ENCODE assay signal across 8 cellular contexts in genomic region chr12:77010637-77011548, GRCh38. TPM values are rescaled to one million over a fixed set of nuclear protein-coding genes. Genes with fewer than 3 reads are reported as not detected.
DNase-seq lines count a peak whose midpoint lies in the region; ATAC-seq and TF ChIP-seq lines count a peak whose summit lies in the region.

No MANE protein-coding gene starts in this region.

- no peaks in the 10 kb centered on the region for H3K9me3 Mint-ChIP-seq in H9
- no peaks in the 10 kb centered on the region for H3K9me3 Mint-ChIP-seq in activated T-helper 17 cell treated with anti-CD3 and anti-CD28 coated beads, Interleukin-2, amount 50 U/mL, for 72 hours

- H3K4me3 ChIP-seq in Loucy (ENCODE audit: low read length, poor library complexity, severe bottlenecking) (no peak overlapping the region), fibroblast of villous mesenchyme (ENCODE audit: low read depth, low read length) (peak overlapping the region; percentile 11), testis (no peak overlapping the region)

- H2BK20ac ChIP-seq in H9 (ENCODE audit: low read depth, low read length, poor library complexity, severe bottlenecking) = no peak overlapping the region

- H3K23me2 ChIP-seq in H9 (ENCODE audit: insufficient read length, low read depth, low read length, poor library complexity, severe bottlenecking) = no peaks in the 10 kb centered on the region

- no peak overlapping the region for H4K8ac ChIP-seq in H9 (replicated peaks; ENCODE audit: insufficient read length, low read depth, low read length)

- H3K27me3 ChIP-seq in H9 (ENCODE audit: insufficient read depth, low read length) = no peaks in the 10 kb centered on the region
- no peaks in the 10 kb centered on the region for H3K27me3 ChIP-seq in Loucy (ENCODE audit: insufficient read depth, low read length, poor library complexity, severe bottlenecking)
- H3K27me3 ChIP-seq in testis = no peaks in the 10 kb centered on the region

- no peak overlapping the region for H4K5ac ChIP-seq in H9 (ENCODE audit: insufficient read length, low read depth, low read length)

- H3K27me3 Mint-ChIP-seq in H9 (ENCODE audit: low read depth) = no peaks in the 10 kb centered on the region; the same call in none of the 2 replicates
- peaks cover 14% of the 10 kb centered on the region for H3K27me3 Mint-ChIP-seq in activated T-helper 17 cell treated with anti-CD3 and anti-CD28 coated beads, Interleukin-2, amount 50 U/mL, for 72 hours

- H3K9ac ChIP-seq in H9 (ENCODE audit: extremely low read depth, insufficient read length, low read length) (no peak overlapping the region), Loucy (ENCODE audit: low read depth, low read length, poor library complexity, severe bottlenecking) (no peak overlapping the region)

- TF ChIP-seq POLR2A in testis (IDR thresholded peaks at IDR 0.05) = no peak

- H3K4me1 ChIP-seq in H9 (ENCODE audit: insufficient read depth, low read length) = no peaks in the 10 kb centered on the region
- no peaks in the 10 kb centered on the region for H3K4me1 ChIP-seq in Loucy (ENCODE audit: insufficient read depth, low read length, poor library complexity, severe bottlenecking)
- H3K4me1 ChIP-seq in testis = no peaks in the 10 kb centered on the region

- no peak overlapping the region for H2BK5ac ChIP-seq in H9 (ENCODE audit: insufficient read length, low read length)

- H3K27ac ChIP-seq in H9 (ENCODE audit: insufficient read length, low read depth, low read length) = no peak overlapping the region
- H3K27ac ChIP-seq in testis = no peak overlapping the region

- no CpG with 5 or more reads among the region's 9 CpGs for WGBS in H9 (ENCODE audit: extremely low coverage, insufficient read length, low lambda C conversion rate)
- 2 to 4% methylated on average over 9 of the region's 9 CpGs for WGBS in testis, 2 donors

- ATAC-seq in activated T-helper 17 cell treated with anti-CD3 and anti-CD28 coated beads, Interleukin-2, amount 50 U/mL, for 72 hours (replicated peaks) = peak; percentile 73
- ATAC-seq in omental fat pad (ENCODE audit: low FRiP score) = peak; percentile 77

- H3F3A ChIP-seq in Loucy (ENCODE audit: low read depth) = no peaks in the 10 kb centered on the region

- no peak overlapping the region for H3K4ac ChIP-seq in H9 (ENCODE audit: low read depth, low read length)

- H3K14ac ChIP-seq in H9 (ENCODE audit: insufficient read depth, low read length) = no peak overlapping the region

- peaks cover 5% of the 10 kb centered on the region in 2 experiments for H3K4me1 Mint-ChIP-seq in H9
- H3K4me1 Mint-ChIP-seq in activated T-helper 17 cell treated with anti-CD3 and anti-CD28 coated beads, Interleukin-2, amount 50 U/mL, for 72 hours = peaks cover 5% of the 10 kb centered on the region

- H2BK120ac ChIP-seq in H9 (ENCODE audit: low read depth, low read length, poor library complexity, severe bottlenecking) = no peak overlapping the region

- H3K4me3 Mint-ChIP-seq in H9 = no peak overlapping the region; a peak in 1 of 5 replicates
- H3K4me3 Mint-ChIP-seq in activated T-helper 17 cell treated with anti-CD3 and anti-CD28 coated beads, Interleukin-2, amount 50 U/mL, for 72 hours = no peak overlapping the region

- no peak overlapping the region for H2AK5ac ChIP-seq in H9 (ENCODE audit: insufficient read length, low read length)

- H2AFZ ChIP-seq in H9 (ENCODE audit: low read length) (peak overlapping the region; percentile 93), Loucy (ENCODE audit: low read length) (peak overlapping the region; percentile 34; the same call in 1 of the 2 replicates)

- no peak overlapping the region for H3K23ac ChIP-seq in H9 (ENCODE audit: insufficient read length, low read depth, low read length)

- H4K91ac ChIP-seq in H9 (ENCODE audit: insufficient read length, low read depth, low read length) = no peak overlapping the region

- H3K4me2 ChIP-seq in H9 (ENCODE audit: insufficient read depth, insufficient read length, low read length) (no peak overlapping the region), Loucy (ENCODE audit: low read depth, low read length, poor library complexity, severe bottlenecking) (peak overlapping the region; percentile 15)

- H3K27ac Mint-ChIP-seq in H9 = no peak overlapping the region; a peak in 1 of 7 replicates
- H3K27ac Mint-ChIP-seq in activated T-helper 17 cell treated with anti-CD3 and anti-CD28 coated beads, Interleukin-2, amount 50 U/mL, for 72 hours = no peak overlapping the region

- H3K18ac ChIP-seq in H9 (ENCODE audit: insufficient read length, low read depth, low read length) = no peak overlapping the region

- no peak overlapping the region for H2BK15ac ChIP-seq in H9 (ENCODE audit: low read depth, low read length)

- intact Hi-C loops in testis (cut with DNase I; ENCODE audit: low total_unique reads) = no loop called here

- H3K9me3 ChIP-seq in H9 (ENCODE audit: control insufficient read depth, low read depth, low read length) (no peaks in the 10 kb centered on the region), Loucy (ENCODE audit: insufficient read depth, low read depth, low read length) (no peaks in the 10 kb centered on the region), testis (no peaks in the 10 kb centered on the region)

- no peak overlapping the region for H3K56ac ChIP-seq in H9 (ENCODE audit: insufficient read length, low read depth, low read length)

- H4K20me1 ChIP-seq in H9 (ENCODE audit: control insufficient read depth, insufficient read depth, insufficient read length) (no peaks in the 10 kb centered on the region), Loucy (ENCODE audit: insufficient read depth, low read length, poor library complexity, severe bottlenecking) (no peaks in the 10 kb centered on the region)

- H2BK12ac ChIP-seq in H9 (ENCODE audit: insufficient read length, low read depth, low read length) = no peak overlapping the region

- no peaks in the 10 kb centered on the region for H3K9me2 ChIP-seq in Loucy (replicated peaks; ENCODE audit: low read depth, low read length)

- no peaks in the 10 kb centered on the region for H3K36me3 Mint-ChIP-seq in H9 (ENCODE audit: insufficient read depth in 1 of 3, low read depth in 3 of 3)
- no peaks in the 10 kb centered on the region for H3K36me3 Mint-ChIP-seq in activated T-helper 17 cell treated with anti-CD3 and anti-CD28 coated beads, Interleukin-2, amount 50 U/mL, for 72 hours (ENCODE audit: low read depth)

- peak; percentile 98 for TF ChIP-seq CTCF in H9 (conservative IDR thresholded peaks at IDR 0.05)
- peak; percentile 98 for TF ChIP-seq CTCF in Loucy (conservative IDR thresholded peaks at IDR 0.05; ENCODE audit: low read length)
- peak; percentile 99 for TF ChIP-seq CTCF in fibroblast of villous mesenchyme (IDR thresholded peaks at IDR 0.05; ENCODE audit: insufficient read depth, low read depth, low read length)
- peak in 1 of 3 donors; percentile 17 for TF ChIP-seq CTCF in omental fat pad (IDR thresholded peaks at IDR 0.05)
- peak; percentile 61 to 84 (median 62) for TF ChIP-seq CTCF in testis (IDR thresholded peaks at IDR 0.05)

- no peaks in the 10 kb centered on the region for H3K79me2 ChIP-seq in H9 (ENCODE audit: insufficient read depth, low read length)
- no peaks in the 10 kb centered on the region for H3K79me2 ChIP-seq in Loucy (ENCODE audit: insufficient read depth, low read length)

- H3K79me1 ChIP-seq in H9 (ENCODE audit: insufficient read depth, low read depth, low read length, poor library complexity, severe bottlenecking) = no peaks in the 10 kb centered on the region

- H3T11ph ChIP-seq in H9 (ENCODE audit: low read length) = no peak overlapping the region

- DNase-seq in GM04504 (ENCODE audit: low read depth) = peak; percentile 46
- peak; percentile 80 for DNase-seq in H9
- DNase-seq in RPMI7951 (ENCODE audit: low read depth) = peak; percentile 61
- peak; percentile 83 for DNase-seq in fibroblast of villous mesenchyme (ENCODE audit: low read depth)
- peak; percentile 40 for DNase-seq in omental fat pad (ENCODE audit: low spot score)
- DNase-seq in testis = peak; percentile 85

- H3K36me3 ChIP-seq in Loucy (ENCODE audit: insufficient read depth, low read length) (no peaks in the 10 kb centered on the region), testis (ENCODE audit: low read depth, missing control alignments) (no peaks in the 10 kb centered on the region)

RNA-seq across cellular contexts. Expression of gene E2F7, which starts 54.5 kb away (rescaled TPM):
- total RNA-seq in H9 (2021) (24.5 and 24.6 TPM in 2 replicates), fibroblast of villous mesenchyme (10.4 and 17.4 TPM in 2 replicates), omental fat pad (under 1 TPM in 1 of 4 donors, not detected in 3; 0.36 TPM), testis (1 to 10 TPM; 1.9 to 4.2 TPM)
- total RNA-seq in RPMI7951 (2014; rRNA removed; shearing (Covaris generic)) = 19.1 and 26.3 TPM in 2 replicates
- total RNA-seq in activated T-helper 17 cell treated with anti-CD3 and anti-CD28 coated beads, Interleukin-2, amount 50 U/mL, for 72 hours = 10 to 100 TPM; 13.6 to 14.7 TPM
- polyA plus RNA-seq in testis (ENCODE audit: insufficient read depth, low read depth, low replicate concordance) = 3.5 TPM
